Comparison of ENCODE assay signal across 9 cellular contexts in genomic region chr2:15941483-15941853, GRCh38. TPM values are rescaled to one million over a fixed set of nuclear protein-coding genes. Genes with fewer than 3 reads are reported as not detected.
DNase-seq lines count a peak whose midpoint lies in the region; ATAC-seq lines count a peak whose summit lies in the region.
"Had no signal": no experiment of that assay in that cellular context is flagged by ENCODE, and none has a peak within 500 bp of the region (broad histone marks: within the 10 kb centered on the region; RNA-seq: fewer than 3 reads in every experiment).

No MANE protein-coding gene starts in this region.

- no peak for ATAC-seq in left lobe of liver
- ATAC-seq in GM21390 (IDR thresholded peaks at IDR 0.05; ENCODE audit: unreplicated experiment), result no peak
- ATAC-seq in HG02970 (IDR thresholded peaks at IDR 0.05; ENCODE audit: low FRiP score, unreplicated experiment), result no peak

- peak overlapping the region; percentile 90 for H3K4me3 ChIP-seq in NT2/D1 (ENCODE audit: insufficient read length, low read depth)
- H3K4me3 ChIP-seq in iPS-11a (ENCODE audit: low read depth, low read length), result peak overlapping the region; percentile 88
- peak overlapping the region; percentile 71 to 77 (median 76) for H3K4me3 ChIP-seq in skeletal muscle tissue (ENCODE audit: low read length in 3 of 3)

- H3K4me1 ChIP-seq in NT2/D1 (ENCODE audit: insufficient read depth, insufficient read length) (peaks cover 6% of the 10 kb centered on the region), skeletal muscle tissue (ENCODE audit: control insufficient read depth in 3 of 3, insufficient read depth in 3 of 3, low read length in 3 of 3) (peaks cover 36 to 40% (median 37%) of the 10 kb centered on the region in 3 donors)

- no peaks in the 10 kb centered on the region for H3K9me3 ChIP-seq in NT2/D1 (ENCODE audit: insufficient read depth, low read length)
- no peaks in the 10 kb centered on the region for H3K9me3 ChIP-seq in skeletal muscle tissue (ENCODE audit: control insufficient read depth in 3 of 3, low read length in 3 of 3)

- H3K27ac ChIP-seq in skeletal muscle tissue (ENCODE audit: low read depth, low read length), result no peak overlapping the region
- H3K27ac ChIP-seq: 22Rv1 had no signal

- H3K9ac ChIP-seq in NT2/D1 (ENCODE audit: insufficient read length, low read depth), result peak overlapping the region; percentile 96
- no peak overlapping the region for H3K9ac ChIP-seq in skeletal muscle tissue (ENCODE audit: low read depth in 1 of 3, low read length in 3 of 3)

- peaks cover 43% of the 10 kb centered on the region for H3K36me3 ChIP-seq in NT2/D1 (ENCODE audit: insufficient read depth, insufficient read length, low read length)
- H3K36me3 ChIP-seq in skeletal muscle tissue (ENCODE audit: control insufficient read depth in 3 of 3, insufficient read depth in 3 of 3, low read length in 3 of 3), result no peaks in the 10 kb centered on the region

- DNase-seq in DMS 273 (lab: John Stamatoyannopoulos, UW; ENCODE audit: unreplicated experiment), result peak; percentile 48
- no peak for DNase-seq in DMS 273 treated with DMSO at 0.1 percent for 48 hours (lab: John Stamatoyannopoulos, UW)
- DNase-seq in NT2/D1 (ENCODE audit: low read depth, low spot score), result peak; percentile 90
- no peak for DNase-seq in left lobe of liver (ENCODE audit: low spot score)

- H3K27me3 ChIP-seq in NT2/D1 (ENCODE audit: insufficient read depth, insufficient read length) (no peaks in the 10 kb centered on the region), skeletal muscle tissue (ENCODE audit: control insufficient read depth in 3 of 3, insufficient read depth in 3 of 3, low read length in 3 of 3) (peaks cover 14 to 35% (median 30%) of the 10 kb centered on the region in 3 donors)

RNA-seq across cellular contexts. Expression of gene MYCN, which starts 1.1 kb away (rescaled TPM):
- total RNA-seq in skeletal muscle tissue (7.3 TPM), left lobe of liver (0.73 TPM)

Comparison
In these comparisons a context has a peak if more than half of its experiments do, and no peak if none do; other contexts are left out.
1. DNase-seq: peak in DMS 273 (single experiment) and NT2/D1 (single experiment); none in DMS 273 treated with DMSO at 0.1 percent for 48 hours (single experiment) and left lobe of liver (single experiment).
2. Peak in every context shown above with its lines, with median percentiles within 50 percentile points of each other: H3K4me3 ChIP-seq.